ENCODE assay signal across 8 cellular contexts in the genomic region with DNA sequence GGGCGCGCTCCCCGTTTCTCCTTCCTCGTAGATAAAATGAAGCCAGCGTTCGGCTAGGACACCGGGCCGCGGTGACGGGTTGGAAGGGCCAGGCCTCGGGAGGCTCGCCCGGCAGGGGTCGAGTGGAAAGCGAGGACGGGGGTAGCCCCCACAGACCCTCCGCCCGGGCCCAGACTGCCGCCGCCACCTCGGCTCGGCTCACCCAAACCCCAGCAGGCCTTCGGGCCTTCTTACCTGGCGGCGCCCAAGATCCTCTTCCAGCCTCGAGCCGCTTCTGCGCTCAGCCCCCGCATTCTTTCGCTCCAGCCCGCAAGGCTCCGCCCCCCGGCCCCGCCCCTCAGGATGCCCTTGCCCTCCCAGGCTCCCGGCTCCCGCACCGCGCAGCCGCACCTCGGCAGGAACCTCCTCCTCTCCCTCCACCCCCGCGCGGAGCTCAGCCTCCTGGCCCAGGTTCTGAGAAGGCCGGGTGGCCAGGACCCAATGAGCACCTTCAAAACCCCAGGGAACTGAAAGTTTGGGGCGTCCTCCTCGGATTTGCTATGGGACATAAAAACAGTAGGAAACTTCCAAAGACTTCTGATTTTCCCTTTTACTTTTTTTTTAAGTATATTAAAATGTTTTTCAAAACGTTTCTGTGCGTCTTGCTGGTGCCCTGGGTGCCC. TPM values are rescaled to one million over a fixed set of nuclear protein-coding genes. Genes with fewer than 3 reads are reported as not detected.
DNase-seq lines count a peak whose midpoint lies in the region; ATAC-seq, FAIRE-seq and TF ChIP-seq lines count a peak whose summit lies in the region.

TSS of gene CD59 (minus strand) at position 276 of the 662 bp plus-strand sequence. CDS start 13,978 bp downstream, outside the sequence.

- H3K27me3 ChIP-seq in mononuclear cell (ENCODE audit: insufficient read depth, low read length), result no peaks in the 10 kb centered on the region

- no peak for FAIRE-seq in D721Med (lab: Jason Lieb, UNC)

- peaks cover 39% of the 10 kb centered on the region for H3K4me1 ChIP-seq in mononuclear cell (ENCODE audit: insufficient read depth, low read length)

- peak; percentile 80 for DNase-seq in D721Med (ENCODE audit: insufficient read length, low spot score)
- peak; percentile 79 for DNase-seq in HuH-7 (ENCODE audit: low spot score)
- peak; percentile 95 for DNase-seq in OCI-M1 (lab: John Stamatoyannopoulos, UW)
- peak; percentile 87 for DNase-seq in activated T-cell treated with anti-CD3 and anti-CD28 coated beads for 48 hours (ENCODE audit: low read depth)
- peak; percentile 96 for DNase-seq in epithelial cell of esophagus (ENCODE audit: low read depth)
- peak; percentile 80 to 87 for DNase-seq in stimulated activated CD8-positive, alpha-beta memory T cell treated with anti-CD3 and anti-CD28 coated beads, Interleukin-2, amount 100 ng/mL, for 48 hours (ENCODE audit: low read depth in 2 of 2)

- H3K9me3 ChIP-seq in mononuclear cell (ENCODE audit: low read depth, low read length), result no peaks in the 10 kb centered on the region

- no peak for TF ChIP-seq CTCF in D721Med (IDR thresholded peaks at IDR 0.05; ENCODE audit: insufficient read depth, missing control alignments)
- TF ChIP-seq CTCF in epithelial cell of esophagus (IDR thresholded peaks at IDR 0.05; ENCODE audit: insufficient read depth, low read depth, low read length, missing control alignments), result no peak

- H3K4me3 ChIP-seq in epithelial cell of esophagus (ENCODE audit: low read length), result peak within 1 kb of the TSS; percentile 83
- H3K4me3 ChIP-seq in mononuclear cell (ENCODE audit: low read length), result peak within 1 kb of the TSS; percentile 68

- peak; percentile 69 for ATAC-seq in GM21515 (IDR thresholded peaks at IDR 0.05; ENCODE audit: unreplicated experiment)

RNA-seq across cellular contexts. Expression of gene CD59, which starts in this region (rescaled TPM):
- total RNA-seq in mononuclear cell, result 14.9 TPM

Comparison
In these comparisons a context has a peak if more than half of its experiments do, and no peak if none do; other contexts are left out.
1. Peak in every context shown above with its lines: DNase-seq, ATAC-seq and H3K4me3 ChIP-seq.